In genomic region chr6:157763129-157763893, GRCh38 we compare ENCODE assay signal across 7 cellular contexts. TPM values are rescaled to one million over a fixed set of nuclear protein-coding genes. Genes with fewer than 3 reads are reported as not detected.
A peak's percentile ranks its signal among the peaks of the same experiment; 100 is the strongest.
DNase-seq lines count a peak whose midpoint lies in the region; ATAC-seq lines count a peak whose summit lies in the region.

No MANE protein-coding gene starts in this region.

- no peaks in the 10 kb centered on the region for H3K9me2 ChIP-seq in GM23248 (ENCODE audit: insufficient read depth)

- H3F3A ChIP-seq in GM23248 (ENCODE audit: insufficient read depth), result peaks cover 58% of the 10 kb centered on the region

- H3K27me3 ChIP-seq in GM23248 (replicated peaks; ENCODE audit: insufficient read depth) (no peaks in the 10 kb centered on the region), skeletal muscle satellite cell (ENCODE audit: control insufficient read depth, insufficient read depth, low read length) (no peaks in the 10 kb centered on the region)

- peak; percentile 19 for ATAC-seq in left ventricle myocardium superior

- no peak overlapping the region for H2AFZ ChIP-seq in GM23248

- H3K9ac ChIP-seq in GM23248 (peak overlapping the region; percentile 75), skeletal muscle satellite cell (ENCODE audit: low read depth, low read length) (peak overlapping the region; percentile 63)

- DNase-seq in GM23248 (peak; percentile 76), NCI-H2029 (lab: John Stamatoyannopoulos, UW) (peak; percentile 99), left ventricle myocardium superior (peak; percentile 44), Ammon's horn (ENCODE audit: low spot score) (no peak), midbrain (lab: John Stamatoyannopoulos, UW) (no peak)
- DNase-seq in activated naive CD4-positive, alpha-beta T cell treated with anti-CD3 and anti-CD28 coated beads, Interleukin-2, amount 50 U/mL, for 16 hours, result peak; percentile 39

- H3K79me2 ChIP-seq in GM23248 (ENCODE audit: insufficient read depth), result no peaks in the 10 kb centered on the region

- H3K4me1 ChIP-seq in GM23248 (ENCODE audit: insufficient read depth) (peaks cover 61% of the 10 kb centered on the region), skeletal muscle satellite cell (ENCODE audit: control insufficient read depth, insufficient read depth, low read length) (peaks cover 59% of the 10 kb centered on the region)

- H3K36me3 ChIP-seq in GM23248 (ENCODE audit: low read depth) (no peaks in the 10 kb centered on the region), skeletal muscle satellite cell (ENCODE audit: insufficient read depth, low read length) (no peaks in the 10 kb centered on the region)

- peak overlapping the region; percentile 99 for H3K27ac ChIP-seq in GM23248

- no peaks in the 10 kb centered on the region for H4K20me1 ChIP-seq in GM23248 (ENCODE audit: insufficient read depth)

- 56 to 59% methylated on average over 13 of the region's 13 CpGs for WGBS in GM23248 (ENCODE audit: low coverage in 1 of 2, low lambda C conversion rate in 2 of 2, missing lambda C conversion rate in 2 of 2), 2 experiments

- intact Hi-C loops in left ventricle myocardium superior (cut with micrococcal nuclease), result no loop called here

- no peaks in the 10 kb centered on the region for H3K9me3 ChIP-seq in GM23248 (ENCODE audit: low read depth)
- H3K9me3 ChIP-seq in skeletal muscle satellite cell (replicated peaks; ENCODE audit: low read length), result no peaks in the 10 kb centered on the region

- in situ Hi-C loops in GM23248 (cut with MboI), result loop anchor here (25.0 kb wide), 1 partner anchor 299 kb away; no protein-coding TSS in a partner anchor

- H3K4me3 ChIP-seq in GM23248, result no peak overlapping the region
- H3K4me3 ChIP-seq in skeletal muscle satellite cell (ENCODE audit: low read length), result no peak overlapping the region

- H3K4me2 ChIP-seq in GM23248 (ENCODE audit: unreplicated experiment), result peak overlapping the region; percentile 81
- peak overlapping the region; percentile 50 for H3K4me2 ChIP-seq in skeletal muscle satellite cell (ENCODE audit: low read length)

RNA-seq across cellular contexts. Expression of gene SNX9, which starts 59.7 kb away (rescaled TPM):
- 77.8 and 89.6 TPM in 2 replicates for total RNA-seq in GM23248 (2014; rRNA removed; shearing (Covaris generic))
- 76.5 and 80.4 TPM in 2 replicates for polyA plus RNA-seq in GM23248 (2016; fragmentation: Nextera tagmentation; extraction: Ambion mirVana)
- 31.6 TPM for total RNA-seq in left ventricle myocardium superior
- total RNA-seq in skeletal muscle satellite cell (2012; rRNA removed), result 38.3 and 47.6 TPM in 2 replicates

Comparison
In these comparisons a context has a peak if more than half of its experiments do, and no peak if none do; other contexts are left out.
1. DNase-seq: peak in GM23248 (single experiment), NCI-H2029 (single experiment), activated naive CD4-positive, alpha-beta T cell treated with anti-CD3 and anti-CD28 coated beads, Interleukin-2, amount 50 U/mL, for 16 hours (single experiment) and left ventricle myocardium superior (single experiment); none in Ammon's horn (single experiment) and midbrain (single experiment).